Comparison of ENCODE assay signal across 8 cellular contexts in the genomic region with DNA sequence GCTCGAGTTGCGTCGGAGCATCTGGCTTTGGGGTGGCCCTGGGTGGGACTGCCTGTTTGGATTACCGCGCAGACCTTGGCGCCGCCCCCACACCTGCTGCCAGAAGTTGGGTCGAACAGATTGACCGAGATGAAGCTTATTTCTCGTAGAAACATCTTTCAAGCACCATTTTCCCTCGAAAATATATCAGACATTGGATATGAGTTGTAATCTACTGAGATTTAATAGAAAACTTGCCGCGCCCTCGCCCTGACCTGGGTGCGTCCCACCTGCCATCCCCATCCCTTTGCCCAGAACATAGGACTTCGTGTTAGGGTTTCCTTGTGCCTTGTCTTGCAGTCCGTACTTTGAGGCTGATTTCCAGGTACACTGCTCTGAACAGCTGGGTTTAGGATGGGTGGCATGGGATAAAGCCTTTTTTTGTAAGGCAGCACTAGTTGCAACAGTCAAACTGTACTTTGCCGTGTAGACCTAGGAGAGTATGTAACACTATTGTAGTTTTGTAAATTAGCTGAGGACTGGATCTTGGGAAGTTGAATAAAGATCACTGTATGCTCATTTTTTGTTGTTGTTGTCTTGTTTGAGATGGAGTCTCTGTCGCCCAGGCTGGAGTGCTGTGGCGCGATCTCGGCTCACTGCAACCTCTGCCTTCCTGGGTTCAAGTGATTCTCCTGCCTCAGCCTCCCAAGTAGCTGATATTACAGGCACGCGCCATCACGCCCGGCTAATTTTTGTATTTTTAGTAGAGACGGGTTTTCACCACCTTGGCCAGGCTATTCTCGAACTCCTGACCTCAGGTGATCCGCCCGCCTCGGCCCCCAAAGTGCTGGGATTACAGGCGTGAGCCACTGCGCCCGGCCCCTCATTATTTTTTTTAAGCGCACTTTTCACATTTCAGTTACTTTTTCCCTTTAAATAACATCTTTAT. TPM values are rescaled to one million over a fixed set of nuclear protein-coding genes. Genes with fewer than 3 reads are reported as not detected.
DNase-seq lines count a peak whose midpoint lies in the region; ATAC-seq and TF ChIP-seq lines count a peak whose summit lies in the region.

No MANE protein-coding gene starts in this region.

- no peaks in the 10 kb centered on the region for H3K27me3 ChIP-seq in heart left ventricle
- no peaks in the 10 kb centered on the region for H3K27me3 ChIP-seq in uterus

- no peaks in the 10 kb centered on the region for H3K9me3 ChIP-seq in heart left ventricle
- H3K9me3 ChIP-seq in uterus, result no peaks in the 10 kb centered on the region

- peaks cover 0 to 39% (median 25%) of the 10 kb centered on the region in 12 donors for H3K4me1 ChIP-seq in heart left ventricle
- H3K4me1 ChIP-seq in uterus, result peaks cover 0 to 9% of the 10 kb centered on the region in 2 donors

- intact Hi-C loops in heart left ventricle (cut with DNase I), result loop anchor here in 8 of 10 donors (2.0 to 10.0 kb wide), 9 partner anchors 27 to 240 kb away; partner anchors contain the start of genes ZMIZ2 (in 3 of the 8), H2AZ2 (in 2 of the 8) and PPIA (in 2 of the 8)
- intact Hi-C loops in cardiac septum (cut with DNase I), result loop anchor here (2.0 to 5.0 kb wide), 3 partner anchors 25 to 240 kb away; partner anchors contain the start of genes H2AZ2, PPIA and TMED4
- intact Hi-C loops in uterus (cut with DNase I; ENCODE audit: low total_unique reads), result no loop called here

- peak overlapping the region; percentile 93 to 99 (median 98) for H3K27ac ChIP-seq in heart left ventricle
- H3K27ac ChIP-seq in uterus, result peak overlapping the region; percentile 96 to 100

- TF ChIP-seq POLR2A in heart left ventricle (IDR thresholded peaks at IDR 0.05) (no peak), uterus (IDR thresholded peaks at IDR 0.05) (no peak)

- TF ChIP-seq CTCF in heart left ventricle (IDR thresholded peaks at IDR 0.05) (no peak), astrocyte of the cerebellum (IDR thresholded peaks at IDR 0.05; ENCODE audit: low read depth, low read length, missing control alignments) (no peak), uterus (IDR thresholded peaks at IDR 0.05) (no peak)

- in situ Hi-C loops in astrocyte of the cerebellum (cut with HindIII; ENCODE audit: low sequenced_read_pairs), result no loop called here

- H3K36me3 ChIP-seq in heart left ventricle (no peaks in the 10 kb centered on the region), uterus (no peaks in the 10 kb centered on the region)

- H3K4me3 ChIP-seq in heart left ventricle (peak overlapping the region; percentile 46 to 93 (median 75)), astrocyte of the cerebellum (ENCODE audit: low read depth, low read length) (peak overlapping the region; percentile 83), uterus (peak overlapping the region; percentile 78 to 88)

- ATAC-seq in heart left ventricle, result no peak
- no peak for ATAC-seq in HG02884 (IDR thresholded peaks at IDR 0.05; ENCODE audit: unreplicated experiment)

- no peak for DNase-seq in heart left ventricle
- DNase-seq in cardiac septum (ENCODE audit: low spot score), result no peak
- no peak for DNase-seq in astrocyte of the cerebellum (ENCODE audit: low read depth)
- DNase-seq in medulla oblongata (ENCODE audit: extremely low spot score), result peak; percentile 22
- no peak for DNase-seq in uterus
- no peak for DNase-seq in GOT3 (lab: John Stamatoyannopoulos, UW)
- no peak for DNase-seq in kidney tubule cell (ENCODE audit: low spot score)

- 45 to 48% (median 47%) methylated on average over 32 to 35 of the region's 35 CpGs for WGBS in heart left ventricle, 4 donors

RNA-seq across cellular contexts. Expression of gene OGDH, which starts 1.0 kb away (rescaled TPM):
- 100 to 1,000 TPM; 394 to 789 (median 635) TPM for total RNA-seq in heart left ventricle
- polyA plus RNA-seq in heart left ventricle, result 100 to 1,000 TPM; 247 to 519 TPM
- 406 TPM for total RNA-seq in cardiac septum
- total RNA-seq in uterus, result 10 to 100 TPM; 38.2 to 97.6 (median 78.6) TPM

RNA-seq across cellular contexts. Expression of gene TMED4, which starts 25.4 kb away (rescaled TPM):
- 100 to 1,000 TPM in 2 of 9 donors, 10 to 100 TPM in 7; 55.4 to 129 (median 68.9) TPM for total RNA-seq in heart left ventricle
- 10 to 100 TPM; 48.5 to 49.5 TPM for polyA plus RNA-seq in heart left ventricle
- 73.8 TPM for total RNA-seq in cardiac septum
- 100 to 1,000 TPM in 1 of 4 donors, 10 to 100 TPM in 3; 37.9 to 403 (median 85.8) TPM for total RNA-seq in uterus

RNA-seq across cellular contexts. Expression of gene DDX56, which starts 33.7 kb away (rescaled TPM):
- total RNA-seq in heart left ventricle (10 to 100 TPM; 19.4 to 43.4 (median 28.4) TPM), cardiac septum (25.9 TPM), uterus (10 to 100 TPM; 35.9 to 75.8 (median 45.2) TPM)
- polyA plus RNA-seq in heart left ventricle, result 10 to 100 TPM; 34.1 to 39.3 TPM
